In the genomic region with DNA sequence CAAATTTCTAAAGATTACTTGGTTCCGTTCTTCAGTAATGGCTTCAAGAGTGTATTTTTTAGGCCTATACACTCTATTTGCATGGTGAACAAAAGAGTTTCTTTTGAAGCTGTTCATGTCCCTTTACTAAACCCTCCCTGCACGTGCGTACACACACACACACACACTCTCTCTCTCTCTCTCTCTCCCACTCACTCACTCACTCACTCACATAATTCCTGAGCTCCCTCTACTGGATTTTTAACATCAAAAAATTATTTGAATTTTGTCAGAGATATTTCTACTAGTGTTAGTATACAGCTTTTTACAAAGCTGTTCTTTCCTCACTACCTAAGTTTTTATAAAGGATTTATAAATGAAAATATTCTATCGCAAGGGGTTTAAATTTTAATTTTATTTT, we compare ENCODE assay signal across 12 cellular contexts.
DNase-seq lines count a peak whose midpoint lies in the region; TF ChIP-seq lines count a peak whose summit lies in the region.
"Had no signal": no experiment of that assay in that cellular context is flagged by ENCODE, and none has a peak within 500 bp of the region (broad histone marks: within the 10 kb centered on the region; RNA-seq: fewer than 3 reads in every experiment).

No MANE protein-coding gene starts in this region.

- no peak overlapping the region for H3K4me3 Mint-ChIP-seq in chondrocyte (ENCODE audit: unreplicated experiment)
- H3K4me3 Mint-ChIP-seq: activated CD8-positive, alpha-beta T cell treated with anti-CD3 and anti-CD28 coated beads for 36 hours had no signal

- no peak overlapping the region for H2AFZ ChIP-seq in osteoblast (ENCODE audit: low read length)

- peak overlapping the region; percentile 25 for H3K27ac Mint-ChIP-seq in chondrocyte (ENCODE audit: unreplicated experiment)
- H3K27ac Mint-ChIP-seq: activated CD8-positive, alpha-beta T cell treated with anti-CD3 and anti-CD28 coated beads for 36 hours had no signal

- H3K27me3 Mint-ChIP-seq in chondrocyte (ENCODE audit: low read depth) = no peaks in the 10 kb centered on the region
- H3K27me3 Mint-ChIP-seq: activated CD8-positive, alpha-beta T cell treated with anti-CD3 and anti-CD28 coated beads for 36 hours had no signal

- intact Hi-C loops in cardiac septum (cut with DNase I) = no loop called here

- H3K9me3 Mint-ChIP-seq in chondrocyte (ENCODE audit: low read depth) = no peaks in the 10 kb centered on the region
- H3K9me3 Mint-ChIP-seq: activated CD8-positive, alpha-beta T cell treated with anti-CD3 and anti-CD28 coated beads for 36 hours had no signal

- peaks cover 2% of the 10 kb centered on the region for H4K20me1 ChIP-seq in osteoblast (ENCODE audit: insufficient read depth, low read length)

- H3K27me3 ChIP-seq in osteoblast (ENCODE audit: insufficient read depth, low read length) = no peaks in the 10 kb centered on the region
- H3K27me3 ChIP-seq: tibial artery had no signal

- no peaks in the 10 kb centered on the region for H3K9me3 ChIP-seq in osteoblast (ENCODE audit: low read depth, low read length)
- H3K9me3 ChIP-seq: tibial artery had no signal

- H3K36me3 ChIP-seq in osteoblast (ENCODE audit: insufficient read depth, low read length) = peaks cover 44% of the 10 kb centered on the region

- peaks cover 4% of the 10 kb centered on the region for H3K36me3 Mint-ChIP-seq in chondrocyte (ENCODE audit: low read depth)

- no peak overlapping the region for H3K4me3 ChIP-seq in osteoblast (ENCODE audit: insufficient read depth, low read length)
- H3K4me3 ChIP-seq: coronary artery, tibial artery had no signal

- TF ChIP-seq CTCF in chondrocyte (IDR thresholded peaks at IDR 0.05) (peak; percentile 76), osteoblast (IDR thresholded peaks at IDR 0.05; ENCODE audit: extremely low read depth, low read depth, low read length) (peak; percentile 32)

- no peak overlapping the region for H3K4me2 ChIP-seq in osteoblast (ENCODE audit: insufficient read depth, low read length)

- H3K4me1 ChIP-seq in osteoblast (ENCODE audit: insufficient read depth, low read length) = no peaks in the 10 kb centered on the region
- H3K4me1 ChIP-seq: tibial artery had no signal

- H3K4me1 Mint-ChIP-seq in chondrocyte (ENCODE audit: low read depth) = peaks cover 4% of the 10 kb centered on the region

- H3K79me2 ChIP-seq in osteoblast (ENCODE audit: insufficient read depth, low read length) = no peaks in the 10 kb centered on the region

- DNase-seq in DMS 273 (lab: John Stamatoyannopoulos, UW; ENCODE audit: unreplicated experiment) = peak; percentile 47
- DNase-seq in DMS 273 treated with DMSO at 0.1 percent for 48 hours (lab: John Stamatoyannopoulos, UW) = no peak
- DNase-seq in NCI-H2227 treated with DMSO at 0.1 percent for 48 hours (lab: John Stamatoyannopoulos, UW) = peak; percentile 20
- DNase-seq in chondrocyte (ENCODE audit: low spot score) = no peak
- no peak for DNase-seq in osteoblast (ENCODE audit: insufficient read length, low spot score, missing footprints)
- no peak for DNase-seq in activated CD4-positive, alpha-beta T cell treated with anti-CD3 and anti-CD28 coated beads for 4 hours
- DNase-seq in cardiac septum (ENCODE audit: low spot score) = no peak
- DNase-seq in stimulated activated CD4-positive, alpha-beta T cell treated with anti-CD3 and anti-CD28 coated beads, Interleukin-2, amount 100 ng/mL, for 24 hours = no peak
- DNase-seq: activated CD8-positive, alpha-beta T cell treated with anti-CD3 and anti-CD28 coated beads for 36 hours; tibial artery had no signal

- H3K27ac ChIP-seq in osteoblast (ENCODE audit: low read depth, low read length) = no peak overlapping the region
- H3K27ac ChIP-seq: 22Rv1, coronary artery, tibial artery had no signal

Comparison
In these comparisons a context has a peak if more than half of its experiments do, and no peak if none do; other contexts are left out.
1. DNase-seq: peak in DMS 273 (single experiment) and NCI-H2227 treated with DMSO at 0.1 percent for 48 hours (single experiment); none in DMS 273 treated with DMSO at 0.1 percent for 48 hours (single experiment), chondrocyte (single experiment), osteoblast (single experiment), activated CD4-positive, alpha-beta T cell treated with anti-CD3 and anti-CD28 coated beads for 4 hours (0 of 2), cardiac septum (single experiment) and stimulated activated CD4-positive, alpha-beta T cell treated with anti-CD3 and anti-CD28 coated beads, Interleukin-2, amount 100 ng/mL, for 24 hours (0 of 2).